ENCODE assay signal across 1 cellular context in the genomic region with DNA sequence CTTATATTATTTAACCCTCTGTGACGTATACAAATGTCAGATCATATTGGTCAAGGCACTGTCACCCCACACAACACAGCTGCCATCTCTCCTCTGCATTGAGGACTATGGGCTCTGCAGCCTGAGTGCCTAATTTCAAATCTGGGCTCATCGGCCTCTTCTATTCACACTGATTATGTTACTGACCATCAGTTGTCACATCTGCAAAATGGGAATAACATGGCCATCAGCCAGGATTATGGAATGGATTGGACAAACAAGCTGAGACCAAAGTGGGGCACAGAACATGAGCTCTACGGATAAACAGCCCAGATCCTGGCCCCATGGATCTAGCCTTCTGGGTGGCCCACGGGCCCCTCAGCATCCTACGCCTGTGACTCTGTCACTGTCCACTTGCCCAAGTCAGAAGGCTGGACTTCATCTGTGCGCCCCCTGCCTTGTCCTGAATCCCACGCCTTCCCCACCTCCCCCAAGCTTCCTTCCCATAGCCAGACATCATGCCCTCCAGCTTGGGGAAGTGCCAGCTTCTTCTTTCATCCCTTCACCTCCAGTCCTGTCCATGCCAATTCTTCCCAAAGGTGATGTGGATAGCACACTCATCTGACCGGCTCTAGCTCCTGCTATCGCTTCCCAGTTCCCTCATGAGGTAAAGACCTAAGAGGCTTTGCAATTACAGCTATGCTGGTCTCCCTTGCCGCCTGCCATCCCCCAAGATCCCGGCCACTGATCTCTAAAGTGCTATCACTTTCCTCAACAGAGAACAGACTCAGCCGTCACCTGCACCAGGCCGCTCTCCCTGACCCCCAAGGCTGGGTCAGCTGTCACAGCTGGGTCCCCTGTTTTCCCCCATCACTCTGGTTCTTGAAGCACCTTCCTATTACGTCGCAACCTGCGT.
TF ChIP-seq lines count a peak whose summit lies in the region.

No MANE protein-coding gene starts in this region.

TF ChIP-seq in H1, 55 proteins besides CTCF, POLR2A, EP300 and RAD21:
- TF ChIP-seq SAP30 (IDR thresholded peaks at IDR 0.05; ENCODE audit: insufficient read depth, insufficient replicate concordance, low read length) (peak; percentile 50), TBP (IDR thresholded peaks at IDR 0.05; ENCODE audit: low read depth, low read length) (no peak), ATF3 (IDR thresholded peaks at IDR 0.05; ENCODE audit: insufficient read depth, low read depth, low read length) (no peak)
